ENCODE assay signal across 8 cellular contexts in the genomic region with DNA sequence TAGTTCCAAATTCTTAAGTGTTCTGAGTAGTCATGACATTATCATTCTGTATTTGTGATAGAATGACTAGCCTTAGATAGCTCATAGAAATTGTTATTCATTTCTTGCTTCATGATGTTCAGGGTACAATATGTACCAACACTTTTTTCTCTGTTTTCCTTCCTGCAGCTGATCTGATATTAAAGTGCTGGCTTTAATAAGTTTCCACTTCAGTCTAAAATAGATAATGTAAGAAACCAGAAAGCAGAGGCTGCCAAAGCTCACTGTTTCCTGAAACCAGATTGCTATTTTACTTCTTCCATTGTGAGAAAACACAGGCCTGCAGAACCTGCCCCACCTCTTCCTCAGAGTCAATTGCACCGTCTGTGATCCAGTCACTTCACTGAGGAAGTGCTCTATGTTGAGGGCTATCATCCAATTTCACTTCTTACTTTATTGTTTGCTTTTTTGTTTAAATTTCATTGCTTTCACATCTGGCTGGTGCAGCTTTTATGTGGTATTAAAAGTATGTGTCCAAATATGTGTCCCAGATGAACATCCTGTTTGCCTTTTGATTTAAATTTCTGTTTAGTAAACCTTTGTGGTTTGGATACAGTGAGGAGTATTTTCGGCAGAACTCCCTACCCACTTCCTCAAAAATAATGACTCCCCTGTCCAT.
DNase-seq lines count a peak whose midpoint lies in the region; ATAC-seq lines count a peak whose summit lies in the region.

No MANE protein-coding gene starts in this region.

- H3K9ac ChIP-seq in BLaER1 treated with 17β-estradiol and CSF1 and Interleukin-3, amounts not matched to agents 10 nM and 100 nM, result peak overlapping the region in 4 of 11 experiments; percentile 0 to 37 (median 22); a peak in 3 of 22 replicates

- H3K4me1 ChIP-seq in BLaER1 treated with 17β-estradiol and CSF1 and Interleukin-3, amounts not matched to agents 10 nM and 100 nM, result peaks cover 14 to 33% (median 23%) of the 10 kb centered on the region in 10 experiments
- H3K4me1 ChIP-seq in HAP-1, result peaks cover 18% of the 10 kb centered on the region

- intact Hi-C loops in left ventricle myocardium superior (cut with micrococcal nuclease), result no loop called here

- peak overlapping the region; percentile 59 to 78 (median 67) for H3K4me2 ChIP-seq in BLaER1 treated with 17β-estradiol and CSF1 and Interleukin-3, amounts not matched to agents 10 nM and 100 nM

- H4K20me1 ChIP-seq in BLaER1 treated with 17β-estradiol and CSF1 and Interleukin-3, amounts not matched to agents 10 nM and 100 nM, result no peaks in the 10 kb centered on the region

- in situ Hi-C loops in HAP-1 (cut with MboI; ENCODE audit: low sequenced_read_pairs), result no loop called here

- H3K36me3 ChIP-seq in BLaER1 treated with 17β-estradiol and CSF1 and Interleukin-3, amounts not matched to agents 10 nM and 100 nM, result no peaks in the 10 kb centered on the region
- H3K36me3 ChIP-seq in HAP-1 (replicated peaks), result no peaks in the 10 kb centered on the region

- H3K27me3 ChIP-seq in BLaER1 treated with 17β-estradiol and CSF1 and Interleukin-3, amounts not matched to agents 10 nM and 100 nM, result no peaks in the 10 kb centered on the region
- H3K27me3 ChIP-seq in HAP-1 (ENCODE audit: low read depth), result no peaks in the 10 kb centered on the region

- ATAC-seq in HG02642 (IDR thresholded peaks at IDR 0.05; ENCODE audit: poor library complexity, unreplicated experiment) (peak; percentile 64), left ventricle myocardium superior (peak; percentile 95)

- DNase-seq in SKM-1 treated with dmso at 0.1 percent for 144 hours (lab: John Stamatoyannopoulos, UW; ENCODE audit: unreplicated experiment) (peak; percentile 33), left ventricle myocardium superior (peak; percentile 30), superior temporal gyrus (ENCODE audit: extremely low spot score) (peak; percentile 27), HAP-1 (ENCODE audit: low spot score in 2 of 2) (no peak), middle frontal gyrus (ENCODE audit: extremely low spot score, low spot score) (no peak), 8988T (no peak)

- peak overlapping the region in 8 of 11 experiments; percentile 29 to 57 (median 44); a peak in 15 of 22 replicates for H3K27ac ChIP-seq in BLaER1 treated with 17β-estradiol and CSF1 and Interleukin-3, amounts not matched to agents 10 nM and 100 nM

- H3K9me3 ChIP-seq in BLaER1 treated with 17β-estradiol and CSF1 and Interleukin-3, amounts not matched to agents 10 nM and 100 nM (replicated peaks in 1 of 11), result peaks cover 0 to 6% (median 0%) of the 10 kb centered on the region in 11 experiments; a peak in 1 of 22 replicates
- no peaks in the 10 kb centered on the region for H3K9me3 ChIP-seq in HAP-1

- H3K4me3 ChIP-seq in BLaER1 treated with 17β-estradiol and CSF1 and Interleukin-3, amounts not matched to agents 10 nM and 100 nM, result peak overlapping the region in 2 of 10 experiments; percentile 6 to 15; a peak in 2 of 20 replicates
- H3K4me3 ChIP-seq in HAP-1, result no peak overlapping the region

Comparison
In these comparisons a context has a peak if more than half of its experiments do, and no peak if none do; other contexts are left out.
1. DNase-seq: peak in SKM-1 treated with dmso at 0.1 percent for 144 hours (single experiment), left ventricle myocardium superior (single experiment) and superior temporal gyrus (single experiment); none in HAP-1 (0 of 2), middle frontal gyrus (single experiment) and 8988T (single experiment).